In genomic region chr12:90280033-90280432, GRCh38 we compare ENCODE assay signal across 16 cellular contexts.
DNase-seq lines count a peak whose midpoint lies in the region; ATAC-seq, FAIRE-seq and TF ChIP-seq lines count a peak whose summit lies in the region.
"Had no signal": no experiment of that assay in that cellular context is flagged by ENCODE, and none has a peak within 500 bp of the region (broad histone marks: within the 10 kb centered on the region; RNA-seq: fewer than 3 reads in every experiment).

No MANE protein-coding gene starts in this region.

- H3K4me3 Mint-ChIP-seq in activated CD4-positive, alpha-beta T cell treated with anti-CD3 and anti-CD28 coated beads for 36 hours, result no peak overlapping the region

- intact Hi-C loops in activated CD4-positive, alpha-beta T cell treated with anti-CD3 and anti-CD28 coated beads for 36 hours (cut with DNase I, micrococcal nuclease), result loop anchor here (1.0 to 10.0 kb wide), 7 partner anchors 235 to 1240 kb away; no protein-coding TSS in a partner anchor

- H3K4me2 ChIP-seq in smooth muscle cell, result no peak overlapping the region

- H3K27me3 ChIP-seq in bronchial epithelial cell (ENCODE audit: control insufficient read depth, insufficient read depth, low read length) (no peaks in the 10 kb centered on the region), smooth muscle cell (ENCODE audit: low read depth) (no peaks in the 10 kb centered on the region)
- H3K27me3 ChIP-seq: thyroid gland had no signal

- H3K4me1 ChIP-seq in smooth muscle cell (ENCODE audit: low read depth), result no peaks in the 10 kb centered on the region
- H3K4me1 ChIP-seq: thyroid gland had no signal

- no peaks in the 10 kb centered on the region for H4K20me1 ChIP-seq in smooth muscle cell (ENCODE audit: low read depth)

- CTCF ChIA-PET in activated CD4-positive, alpha-beta T cell treated with anti-CD3 and anti-CD28 coated beads for 36 hours (lab: Charles Lee), result interaction anchor here (0.6 kb wide), 1 partner anchor 27 kb away, joined by 3 read pairs; no protein-coding TSS in a partner anchor

- no peak overlapping the region for H2AFZ ChIP-seq in smooth muscle cell (ENCODE audit: low read depth)

- WGBS in smooth muscle cell (ENCODE audit: low lambda C conversion rate), result 82% methylated on average over 1 of the region's 1 CpG

- DNase-seq in activated CD4-positive, alpha-beta T cell treated with anti-CD3 and anti-CD28 coated beads for 36 hours, result no peak
- DNase-seq in activated CD4-positive, alpha-beta T cell treated with anti-CD3 and anti-CD28 coated beads for 4 hours, result no peak
- DNase-seq in bronchial epithelial cell (ENCODE audit: low read depth), result peak; percentile 73
- DNase-seq in smooth muscle cell (lab: John Stamatoyannopoulos, UW; ENCODE audit: unreplicated experiment), result no peak
- no peak for DNase-seq in NCI-H1694 treated with DMSO at 0.1 percent for 48 hours (lab: John Stamatoyannopoulos, UW)
- no peak for DNase-seq in stimulated activated naive CD4-positive, alpha-beta T cell (lab: John Stamatoyannopoulos, UW)
- DNase-seq in HUDEP-2 (lab: John Stamatoyannopoulos, UW; ENCODE audit: unreplicated experiment in 76 of 76), result no peak
- DNase-seq: erythroblast, NCI-H526 treated with DMSO at 0.1 percent for 48 hours, SHP77 treated with DMSO at 0.1 percent for 48 hours, thyroid gland had no signal

- FAIRE-seq in bronchial epithelial cell (lab: Jason Lieb, UNC), result no peak
- FAIRE-seq: A204.1, D721Med, islet of Langerhans had no signal

- ATAC-seq in activated CD4-positive, alpha-beta T cell treated with anti-CD3 and anti-CD28 coated beads for 36 hours, result peak; percentile 84
- peak; percentile 32 for ATAC-seq in HG03378 (IDR thresholded peaks at IDR 0.05; ENCODE audit: unreplicated experiment)

- peaks cover 24% of the 10 kb centered on the region for H3K9me3 Mint-ChIP-seq in activated CD4-positive, alpha-beta T cell treated with anti-CD3 and anti-CD28 coated beads for 36 hours (ENCODE audit: low read depth)

- H3K27ac Mint-ChIP-seq in activated CD4-positive, alpha-beta T cell treated with anti-CD3 and anti-CD28 coated beads for 36 hours, result no peak overlapping the region

- no peaks in the 10 kb centered on the region for H3F3A ChIP-seq in smooth muscle cell (ENCODE audit: low read depth)

- H3K9ac ChIP-seq in smooth muscle cell (ENCODE audit: low read depth), result no peak overlapping the region

- H3K27me3 Mint-ChIP-seq in activated CD4-positive, alpha-beta T cell treated with anti-CD3 and anti-CD28 coated beads for 36 hours, result peaks cover 14% of the 10 kb centered on the region

- H3K79me2 ChIP-seq in smooth muscle cell (ENCODE audit: low read depth), result no peaks in the 10 kb centered on the region

- no peaks in the 10 kb centered on the region for H3K36me3 ChIP-seq in bronchial epithelial cell (ENCODE audit: control insufficient read depth, insufficient read depth, low read length)
- no peaks in the 10 kb centered on the region for H3K36me3 ChIP-seq in smooth muscle cell (ENCODE audit: low read depth)
- H3K36me3 ChIP-seq: thyroid gland had no signal

- POLR2A ChIA-PET in activated CD4-positive, alpha-beta T cell treated with anti-CD3 and anti-CD28 coated beads for 36 hours (lab: Charles Lee), result interaction anchor here (0.5 to 0.9 kb wide), 3 partner anchors 20 to 749 kb away, joined by 3 to 5 read pairs (median 3); no protein-coding TSS in a partner anchor

- H3K9me3 ChIP-seq in smooth muscle cell (replicated peaks; ENCODE audit: low read depth), result no peaks in the 10 kb centered on the region
- H3K9me3 ChIP-seq: thyroid gland had no signal

- H3K4me3 ChIP-seq in bronchial epithelial cell (ENCODE audit: low read depth, low read length) (no peak overlapping the region), smooth muscle cell (no peak overlapping the region)
- H3K4me3 ChIP-seq: thyroid gland had no signal

- no peak for TF ChIP-seq CTCF in bronchial epithelial cell (IDR thresholded peaks at IDR 0.05; ENCODE audit: insufficient read depth, low read length, severe bottlenecking)
- TF ChIP-seq CTCF in smooth muscle cell (IDR thresholded peaks at IDR 0.05; ENCODE audit: borderline replicate concordance, insufficient read depth, poor library complexity, severe bottlenecking), result no peak

- H3K27ac ChIP-seq in smooth muscle cell (ENCODE audit: low read depth), result peak overlapping the region; percentile 71
- H3K27ac ChIP-seq: HL-60, thyroid gland had no signal

- H3K36me3 Mint-ChIP-seq in activated CD4-positive, alpha-beta T cell treated with anti-CD3 and anti-CD28 coated beads for 36 hours (ENCODE audit: low read depth), result peaks cover 7% of the 10 kb centered on the region

- H3K4me1 Mint-ChIP-seq in activated CD4-positive, alpha-beta T cell treated with anti-CD3 and anti-CD28 coated beads for 36 hours, result peaks cover 28% of the 10 kb centered on the region
